In genomic region chr12:106710143-106710893, GRCh38 we compare ENCODE assay signal across 2 cellular contexts.
TF ChIP-seq lines count a peak whose summit lies in the region.

No MANE protein-coding gene starts in this region.

TF ChIP-seq in HEK293, 187 proteins besides CTCF, POLR2A, EP300 and RAD21:
- TF ChIP-seq ZNF133 (tag by site-specific recombination; IDR thresholded peaks at IDR 0.05) (peak; percentile 56; the same call in 1 of the 2 replicates), SCRT2 (tag by site-specific recombination; IDR thresholded peaks at IDR 0.05) (no peak)

TF ChIP-seq in H1, 55 proteins besides CTCF, POLR2A, EP300 and RAD21:
- no peak for TF ChIP-seq KDM4A (IDR thresholded peaks at IDR 0.05; ENCODE audit: low read depth, low read length, severe bottlenecking)
- no peak for TF ChIP-seq POLR2AphosphoS5 (IDR thresholded peaks at IDR 0.05; ENCODE audit: low read depth, low read length)
- TF ChIP-seq NANOG (IDR thresholded peaks at IDR 0.05; ENCODE audit: insufficient read depth, low read depth, low read length, poor library complexity, severe bottlenecking) = peak; percentile 35
- TF ChIP-seq CHD7 (IDR thresholded peaks at IDR 0.05; ENCODE audit: insufficient replicate concordance, low read length) = peak; percentile 62
- no peak for TF ChIP-seq SUZ12 (IDR thresholded peaks at IDR 0.05; ENCODE audit: low read length)
